ENCODE assay signal across 18 cellular contexts in genomic region chr3:33141006-33141405, GRCh38. TPM values are rescaled to one million over a fixed set of nuclear protein-coding genes. Genes with fewer than 3 reads are reported as not detected.
DNase-seq lines count a peak whose midpoint lies in the region; ATAC-seq and TF ChIP-seq lines count a peak whose summit lies in the region.
"Had no signal": no experiment of that assay in that cellular context is flagged by ENCODE, and none has a peak within 500 bp of the region (broad histone marks: within the 10 kb centered on the region; RNA-seq: fewer than 3 reads in every experiment).

No MANE protein-coding gene starts in this region.

- H3K27ac ChIP-seq in right atrium auricular region: no peak overlapping the region
- no peak overlapping the region for H3K27ac ChIP-seq in esophagus muscularis mucosa (replicated peaks in 1 of 4)
- H3K27ac ChIP-seq: 22Rv1, HL-60, PC-9 had no signal

- TF ChIP-seq POLR2A in esophagus muscularis mucosa (IDR thresholded peaks at IDR 0.05; ENCODE audit: low read depth): no peak

- no peak for DNase-seq in Right ventricle myocardium inferior (ENCODE audit: missing footprints)
- DNase-seq in right atrium auricular region (ENCODE audit: low spot score): no peak
- peak; percentile 21 for DNase-seq in esophagus muscularis mucosa (ENCODE audit: extremely low spot score)
- peak; percentile 35 for DNase-seq in smooth muscle cell of the brain vasculature (ENCODE audit: low read depth, low spot score)
- DNase-seq in anterior cingulate cortex (lab: John Stamatoyannopoulos, UW): no peak
- DNase-seq in SHP77 treated with DMSO at 0.1 percent for 48 hours (lab: John Stamatoyannopoulos, UW): no peak
- DNase-seq: BE2C, NCI-H1048, NCI-H1417 treated with DMSO at 0.1 percent for 48 hours, NCI-H1694 treated with DMSO at 0.1 percent for 48 hours, NCI-H2081, NCI-H2227 treated with DMSO at 0.1 percent for 48 hours, NCI-H526 treated with DMSO at 0.1 percent for 48 hours, PC-9, Right ventricle myocardium superior had no signal

- ATAC-seq in Right ventricle myocardium inferior (peak; percentile 10), HG02938 (IDR thresholded peaks at IDR 0.05; ENCODE audit: unreplicated experiment) (no peak)

- WGBS in esophagus muscularis mucosa: 91% methylated on average over 3 of the region's 3 CpGs

- H3K36me3 ChIP-seq in right atrium auricular region (peaks cover 48% of the 10 kb centered on the region), esophagus muscularis mucosa (peaks cover 35 to 79% (median 62%) of the 10 kb centered on the region in 4 donors)
- H3K36me3 ChIP-seq: BE2C had no signal

- intact Hi-C loops in Right ventricle myocardium inferior (cut with DNase I) (no loop called here), esophagus muscularis mucosa (cut with DNase I) (no loop called here)

- H3K4me3 ChIP-seq in right atrium auricular region (no peak overlapping the region), esophagus muscularis mucosa (no peak overlapping the region)
- H3K4me3 ChIP-seq: PC-9 had no signal

- H3K4me1 ChIP-seq in right atrium auricular region (no peaks in the 10 kb centered on the region), esophagus muscularis mucosa (peaks cover 0 to 1% (median 0%) of the 10 kb centered on the region in 4 donors)
- H3K4me1 ChIP-seq: BE2C had no signal

- H3K27me3 ChIP-seq in right atrium auricular region: no peaks in the 10 kb centered on the region
- H3K27me3 ChIP-seq in esophagus muscularis mucosa: no peaks in the 10 kb centered on the region
- H3K27me3 ChIP-seq: BE2C had no signal

- TF ChIP-seq EP300 in esophagus muscularis mucosa (IDR thresholded peaks at IDR 0.05): no peak

- no peaks in the 10 kb centered on the region for H3K9me3 ChIP-seq in right atrium auricular region
- H3K9me3 ChIP-seq in esophagus muscularis mucosa: no peaks in the 10 kb centered on the region
- H3K9me3 ChIP-seq: BE2C had no signal

- TF ChIP-seq CTCF in right atrium auricular region (IDR thresholded peaks at IDR 0.05) (no peak), esophagus muscularis mucosa (IDR thresholded peaks at IDR 0.05) (no peak)

RNA-seq across cellular contexts. Expression of gene CRTAP, which starts 27.2 kb away (rescaled TPM):
- total RNA-seq in Right ventricle myocardium inferior: 93.4 TPM
- 100 to 1,000 TPM in 1 of 2 donors, 10 to 100 TPM in 1; 97.2 to 140 TPM for total RNA-seq in right atrium auricular region
- 100 to 1,000 TPM; 187 to 282 (median 237) TPM for total RNA-seq in esophagus muscularis mucosa

RNA-seq across cellular contexts. Expression of gene GLB1, which starts 44.1 kb away (rescaled TPM):
- total RNA-seq in Right ventricle myocardium inferior: 19.6 TPM
- total RNA-seq in right atrium auricular region: 10 to 100 TPM; 26.5 to 31.0 TPM
- total RNA-seq in esophagus muscularis mucosa: 10 to 100 TPM; 19.9 to 36.8 (median 30.3) TPM

RNA-seq across cellular contexts. Expression of gene TMPPE, which starts 44.1 kb away (rescaled TPM):
- total RNA-seq in Right ventricle myocardium inferior (3.2 TPM), right atrium auricular region (1 to 10 TPM; 4.7 to 5.6 TPM), esophagus muscularis mucosa (1 to 10 TPM; 6.2 to 9.4 (median 7.0) TPM)

Comparison
In these comparisons a context has a peak if more than half of its experiments do, and no peak if none do; other contexts are left out.
1. DNase-seq: peak in esophagus muscularis mucosa (single experiment) and smooth muscle cell of the brain vasculature (single experiment); none in Right ventricle myocardium inferior (single experiment), right atrium auricular region (single experiment), anterior cingulate cortex (0 of 58) and SHP77 treated with DMSO at 0.1 percent for 48 hours (single experiment).